1 cellular context compared by ENCODE assay signal in the genomic region with DNA sequence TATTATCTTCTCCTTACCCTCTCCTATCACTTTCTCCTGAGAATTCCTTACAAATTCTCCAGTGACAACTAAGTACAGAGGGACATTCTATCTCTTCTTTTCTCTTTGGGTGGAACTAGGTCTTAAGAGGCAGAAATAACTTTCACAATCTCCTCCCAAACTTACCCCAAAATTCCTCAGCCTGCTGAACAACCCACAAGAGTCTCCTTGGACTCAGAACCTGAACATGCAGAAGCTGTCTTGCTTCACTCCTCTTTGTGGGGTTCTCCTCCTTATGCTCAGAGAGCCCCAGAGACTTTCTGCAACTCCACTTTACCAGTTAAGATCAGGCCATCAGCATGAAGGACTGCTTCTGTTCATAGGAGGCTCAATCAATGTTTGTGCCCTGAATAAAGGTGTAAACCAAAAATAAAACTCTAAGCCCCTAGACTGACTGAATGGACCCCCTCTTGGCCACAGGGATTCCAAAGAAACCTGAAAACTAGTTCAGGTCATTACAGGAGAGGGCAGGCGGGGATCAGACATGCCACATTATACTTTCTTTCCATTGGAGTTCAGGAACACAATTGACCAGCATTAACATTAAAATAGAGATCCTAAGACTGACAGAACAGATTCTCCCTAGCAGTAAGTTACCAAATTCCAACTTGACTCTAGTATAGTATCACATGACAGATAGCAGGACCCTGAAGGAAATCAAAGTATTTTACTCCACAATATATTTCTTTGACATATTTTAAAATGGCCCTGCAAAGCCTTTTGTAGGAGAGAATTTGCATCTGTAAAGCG.
A peak's percentile ranks its signal among the peaks of the same experiment; 100 is the strongest.
TF ChIP-seq lines count a peak whose summit lies in the region.

No MANE protein-coding gene starts in this region.

TF ChIP-seq in GM23338, 12 proteins besides CTCF, POLR2A, EP300 and RAD21:
- peak; percentile 46; the same call in 1 of the 2 replicates for TF ChIP-seq ZNF462 (CRISPR knock-in tag; IDR thresholded peaks at IDR 0.05)
- no peak for TF ChIP-seq ZNF331 (CRISPR knock-in tag; IDR thresholded peaks at IDR 0.05; ENCODE audit: low read depth)
TF ChIP-seq in GM23338: peak in this region for 1.
